Comparison of ENCODE assay signal across 9 cellular contexts in the genomic region with DNA sequence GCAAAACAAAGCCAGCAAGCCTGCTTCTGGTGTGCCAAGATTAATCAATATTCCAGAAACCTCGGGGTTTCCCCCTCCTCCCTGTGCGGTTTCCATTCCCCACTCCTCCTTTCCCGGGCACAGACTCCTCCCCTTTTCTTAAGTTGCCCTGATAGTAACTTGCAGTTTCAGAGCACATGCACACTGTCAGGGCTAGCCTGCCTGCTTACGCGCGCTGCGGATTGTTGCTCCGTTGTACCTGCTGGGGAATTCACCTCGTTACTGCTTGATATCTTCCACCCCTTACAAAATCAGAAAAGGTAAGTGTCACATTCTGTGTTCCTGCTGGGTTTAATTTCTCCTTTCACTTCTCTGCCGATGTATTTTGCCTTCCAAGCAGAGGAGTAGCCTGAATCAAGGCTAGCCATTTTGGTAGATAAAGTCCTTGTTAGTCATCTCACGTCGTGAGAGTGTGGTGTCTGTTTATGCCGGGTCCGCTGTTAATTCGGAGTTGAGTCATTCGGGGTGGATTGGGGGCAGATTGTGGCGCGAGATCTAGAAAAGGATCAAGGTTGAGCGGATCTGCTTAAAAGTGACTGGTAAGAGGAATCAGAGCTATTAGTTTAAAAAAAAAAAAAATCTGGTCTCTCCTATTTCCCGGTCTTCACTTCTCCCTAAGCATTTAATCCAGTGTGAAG. TPM values are rescaled to one million over a fixed set of nuclear protein-coding genes. Genes with fewer than 3 reads are reported as not detected.
A peak's percentile ranks its signal among the peaks of the same experiment; 100 is the strongest.
DNase-seq lines count a peak whose midpoint lies in the region; ATAC-seq, FAIRE-seq and TF ChIP-seq lines count a peak whose summit lies in the region.
"Had no signal": no experiment of that assay in that cellular context is flagged by ENCODE, and none has a peak within 500 bp of the region (broad histone marks: within the 10 kb centered on the region; RNA-seq: fewer than 3 reads in every experiment).

A gene (plus strand): TSS at position 170 of the 677 bp plus-strand sequence. CDS start 1,818 bp downstream, outside the sequence.

- peak within 1 kb of the TSS; percentile 88 for H3K4me3 Mint-ChIP-seq in activated naive CD8-positive, alpha-beta T cell treated with anti-CD3 and anti-CD28 coated beads, Interleukin-2, amount 50 U/mL, for 24 hours

- TF ChIP-seq POLR2A in heart left ventricle (IDR thresholded peaks at IDR 0.05): peak in 1 of 2 donors; percentile 28

- no peak for TF ChIP-seq CTCF in AG04450 (IDR thresholded peaks at IDR 0.05; ENCODE audit: low read depth, low read length)
- no peak for TF ChIP-seq CTCF in heart left ventricle (IDR thresholded peaks at IDR 0.05)
- no peak for TF ChIP-seq CTCF in pancreas (IDR thresholded peaks at IDR 0.05)

- no peak within 1 kb of the TSS for H3K27ac ChIP-seq in AG04450 (ENCODE audit: low read depth, low read length)
- H3K27ac ChIP-seq in heart left ventricle: peak within 1 kb of the TSS; percentile 58 to 91 (median 86)
- H3K27ac ChIP-seq in pancreas: peak within 1 kb of the TSS in 2 of 4 donors; percentile 59 to 66

- FAIRE-seq in pancreas (lab: Jason Lieb, UNC): no peak

- H3K27ac Mint-ChIP-seq in activated naive CD8-positive, alpha-beta T cell treated with anti-CD3 and anti-CD28 coated beads, Interleukin-2, amount 50 U/mL, for 24 hours: peak within 1 kb of the TSS; percentile 90

- intact Hi-C loops in heart left ventricle (cut with DNase I) (loop anchor here in 9 of 10 donors (1.0 to 10.0 kb wide), 10 partner anchors 46 to 192 kb away; no protein-coding TSS in a partner anchor), pancreas (cut with DNase I) (no loop called here)

- peaks cover 0 to 29% (median 2%) of the 10 kb centered on the region in 12 donors for H3K4me1 ChIP-seq in heart left ventricle
- peaks cover 0 to 5% (median 5%) of the 10 kb centered on the region in 3 donors for H3K4me1 ChIP-seq in pancreas

- H3K9me3 ChIP-seq in AG04450 (ENCODE audit: control insufficient read depth, insufficient read depth, low read length): no peaks in the 10 kb centered on the region
- H3K9me3 ChIP-seq in heart left ventricle: no peaks in the 10 kb centered on the region
- no peaks in the 10 kb centered on the region for H3K9me3 ChIP-seq in pancreas

- peaks cover 20% of the 10 kb centered on the region for H3K4me1 Mint-ChIP-seq in activated naive CD8-positive, alpha-beta T cell treated with anti-CD3 and anti-CD28 coated beads, Interleukin-2, amount 50 U/mL, for 24 hours

- no peaks in the 10 kb centered on the region for H3K36me3 Mint-ChIP-seq in activated naive CD8-positive, alpha-beta T cell treated with anti-CD3 and anti-CD28 coated beads, Interleukin-2, amount 50 U/mL, for 24 hours (ENCODE audit: low read depth)

- H3K27me3 ChIP-seq in AG04450 (ENCODE audit: control insufficient read depth, insufficient read depth, low read length) (no peaks in the 10 kb centered on the region), heart left ventricle (peaks cover 0 to 5% (median 0%) of the 10 kb centered on the region in 9 donors), pancreas (no peaks in the 10 kb centered on the region)

- no peaks in the 10 kb centered on the region for H3K9me3 Mint-ChIP-seq in activated naive CD8-positive, alpha-beta T cell treated with anti-CD3 and anti-CD28 coated beads, Interleukin-2, amount 50 U/mL, for 24 hours

- WGBS in heart left ventricle, 4 donors: 1% methylated on average over 20 of the region's 20 CpGs
- 0 to 1% methylated on average over 20 of the region's 20 CpGs for WGBS in pancreas, 2 donors

- CTCF ChIA-PET in AG04450 (lab: Charles Lee): interaction anchor here (0.7 to 1.4 kb wide), 3 partner anchors 17 to 89 kb away, joined by 3 read pairs; no protein-coding TSS in a partner anchor

- DNase-seq in AG04450 (ENCODE audit: low read depth, low spot score): no peak
- DNase-seq in NCI-H526 treated with DMSO at 0.1 percent for 48 hours (lab: John Stamatoyannopoulos, UW): peak; percentile 54
- peak; percentile 51 for DNase-seq in activated naive CD8-positive, alpha-beta T cell treated with anti-CD3 and anti-CD28 coated beads, Interleukin-2, amount 50 U/mL, for 24 hours
- DNase-seq in heart left ventricle: peak in 4 of 5 donors; percentile 36 to 62 (median 46)
- DNase-seq in pancreas: peak in 5 of 6 donors; percentile 29 to 65 (median 53)
- no peak for DNase-seq in NCI-H2107 treated with DMSO at 0.1 percent for 48 hours (lab: John Stamatoyannopoulos, UW; ENCODE audit: unreplicated experiment)

- peak; percentile 70 for ATAC-seq in GM18508 (IDR thresholded peaks at IDR 0.05; ENCODE audit: insufficient read depth, unreplicated experiment)
- ATAC-seq in HG02885 (IDR thresholded peaks at IDR 0.05; ENCODE audit: poor library complexity, unreplicated experiment): peak; percentile 89
- ATAC-seq in activated naive CD8-positive, alpha-beta T cell treated with anti-CD3 and anti-CD28 coated beads, Interleukin-2, amount 50 U/mL, for 24 hours: peak; percentile 93
- peak; percentile 81 to 91 (median 86) for ATAC-seq in heart left ventricle
- ATAC-seq in pancreas: peak; percentile 82 to 94 (median 92)

- no peaks in the 10 kb centered on the region for H3K36me3 ChIP-seq in heart left ventricle
- no peaks in the 10 kb centered on the region for H3K36me3 ChIP-seq in pancreas

- H3K4me3 ChIP-seq in AG04450 (ENCODE audit: low read depth, low read length) (peak within 1 kb of the TSS; percentile 75), heart left ventricle (peak within 1 kb of the TSS; percentile 26 to 68 (median 62)), pancreas (peak within 1 kb of the TSS; percentile 13 to 58 (median 21))

- POLR2A ChIA-PET in AG04450 (lab: Yijun Ruan, JAX): interaction anchor here (0.5 kb wide), 1 partner anchor 9 kb away, joined by 3 read pairs; no protein-coding TSS in a partner anchor

- H3K27me3 Mint-ChIP-seq in activated naive CD8-positive, alpha-beta T cell treated with anti-CD3 and anti-CD28 coated beads, Interleukin-2, amount 50 U/mL, for 24 hours: peaks cover 62% of the 10 kb centered on the region

RNA-seq across cellular contexts. Expression of the gene that starts here (rescaled TPM):
- 1.6 and 2.2 TPM in 2 replicates for polyA plus RNA-seq in AG04450 (2011; rRNA removed)
- 4.6 and 4.8 TPM in 2 replicates for polyA minus RNA-seq in AG04450 (2011; rRNA and poly(A)+ RNA removed)
- total RNA-seq in heart left ventricle: 100 to 1,000 TPM in 2 of 9 donors, 10 to 100 TPM in 7; 49.5 to 120 (median 66.1) TPM
- 100 to 1,000 TPM in 1 of 2 donors, 10 to 100 TPM in 1; 56.2 to 153 TPM for polyA plus RNA-seq in heart left ventricle
- total RNA-seq in pancreas: 10 to 100 TPM in 1 of 6 donors, 1 to 10 TPM in 4, under 1 TPM in 1; 0.87 to 21.0 (median 3.5) TPM
- polyA plus RNA-seq in pancreas: 1 to 10 TPM; 1.2 to 1.6 TPM
- total RNA-seq: T-helper 1 cell treated with Interleukin-12 subunit alpha and Interleukin-12 subunit beta and Interleukin-4 antibody, amounts not matched to agents 30 ng/mL and 1 ng/mL, for 36 hours had no signal

Comparison
In these comparisons a context has a peak if more than half of its experiments do, and no peak if none do; other contexts are left out.
1. RNA of the gene that starts here (polyA plus RNA-seq): 56.2 to 153 TPM in heart left ventricle; 1.6 to 2.2 TPM in AG04450 and 1.2 to 1.6 TPM in pancreas; every median in the first group is over 10 times any median in the second.
2. DNase-seq: peak in NCI-H526 treated with DMSO at 0.1 percent for 48 hours (single experiment), activated naive CD8-positive, alpha-beta T cell treated with anti-CD3 and anti-CD28 coated beads, Interleukin-2, amount 50 U/mL, for 24 hours (single experiment), heart left ventricle (4 of 5) and pancreas (5 of 6); none in AG04450 (single experiment) and NCI-H2107 treated with DMSO at 0.1 percent for 48 hours (single experiment).
3. H3K4me3 ChIP-seq: peak in every context shown above with its lines; median percentile 75 in AG04450; 62 in heart left ventricle; 21 in pancreas.
4. intact Hi-C loops: an anchor here in heart left ventricle (1.0 to 10.0 kb wide); none called in pancreas.
5. Peak in every context shown above with its lines, with median percentiles within 50 percentile points of each other: ATAC-seq.